ENCODE assay signal across 26 cellular contexts in the genomic region with DNA sequence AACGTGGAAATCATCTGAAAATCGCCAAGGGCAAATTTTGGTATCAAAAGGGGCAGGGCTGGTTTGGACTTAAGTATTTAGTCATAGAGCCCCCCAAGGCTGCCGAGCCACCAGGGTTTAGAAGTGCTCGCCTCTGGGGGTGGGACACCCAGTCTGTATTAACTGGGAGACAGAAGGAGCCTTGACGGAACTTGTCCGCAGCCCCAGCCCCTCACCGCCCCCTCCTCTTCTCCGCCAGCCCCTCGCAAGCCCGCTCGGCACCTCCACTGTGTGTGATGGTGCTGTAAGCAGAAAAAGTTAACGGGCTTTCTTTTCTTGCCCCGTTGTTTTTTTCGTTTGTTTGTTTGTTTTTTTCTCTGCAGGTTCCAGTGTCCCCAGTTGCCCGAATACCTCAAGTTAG.
"Had no signal": no experiment of that assay in that cellular context is flagged by ENCODE, and none has a peak within 500 bp of the region (broad histone marks: within the 10 kb centered on the region; RNA-seq: fewer than 3 reads in every experiment).

No MANE protein-coding gene starts in this region.

- H3K27ac ChIP-seq: heart right ventricle, hepatocyte, lower lobe of right lung, pancreas, psoas muscle, right lobe of liver, tibial nerve, upper lobe of left lung, vagina had no signal

- H3K36me3 Mint-ChIP-seq: naive thymus-derived CD8-positive, alpha-beta T cell; stimulated activated memory B cell treated with anti-CD40 and anti-IgM and Interleukin-4, amounts not matched to agents 10 μg/mL and 1 μg/mL and 100 μg/mL, for 72 hours had no signal

- DNase-seq: heart right ventricle; islet precursor cell; kidney glomerular epithelial cell; left cardiac atrium; lower lobe of right lung; mammary epithelial cell; mesenchymal stem cell; nucleus accumbens; psoas muscle; right lobe of liver; stimulated activated CD4-positive, alpha-beta T cell treated with anti-CD3 and anti-CD28 coated beads, Interleukin-1b, Interleukin-23, amount 100 ng/mL, for 48 hours; stimulated activated CD4-positive, alpha-beta T cell treated with anti-CD3 and anti-CD28 coated beads, Interleukin-2, amount 100 ng/mL, for 48 hours; stimulated activated CD4-positive, alpha-beta T cell treated with anti-CD3 and anti-CD28 coated beads, Interleukin-4, amount 100 ng/mL, for 4 hours; stimulated activated CD8-positive, alpha-beta memory T cell treated with anti-CD3 and anti-CD28 coated beads, Interleukin-4, amount 100 ng/mL, for 48 hours; stimulated activated naive CD4-positive, alpha-beta T cell treated with Interleukin-2 at 50 U/mL for 16 hours; stimulated activated naive CD8-positive, alpha-beta T cell treated with anti-CD3 and anti-CD28 coated beads, Interleukin-15, amount 100 ng/mL, for 72 hours; substantia nigra; upper lobe of left lung had no signal

- H3K4me2 ChIP-seq: hepatocyte, smooth muscle cell had no signal

- H3K27me3 ChIP-seq: heart right ventricle, hepatocyte, pancreas, right lobe of liver, tibial nerve, upper lobe of left lung, vagina had no signal

- H3K9me3 ChIP-seq: heart right ventricle, lower lobe of right lung, pancreas, psoas muscle, right lobe of liver, tibial nerve, upper lobe of left lung, vagina had no signal

- H3K79me2 ChIP-seq: hepatocyte had no signal

- H3K4me1 ChIP-seq: heart right ventricle, lower lobe of right lung, pancreas, psoas muscle, right lobe of liver, tibial nerve, upper lobe of left lung, vagina had no signal

- H3K36me3 ChIP-seq: heart right ventricle had no signal

- H3K4me1 Mint-ChIP-seq: naive thymus-derived CD8-positive, alpha-beta T cell; stimulated activated memory B cell treated with anti-CD40 and anti-IgM and Interleukin-4, amounts not matched to agents 10 μg/mL and 1 μg/mL and 100 μg/mL, for 72 hours; stimulated activated naive CD8-positive, alpha-beta T cell treated with anti-CD3 and anti-CD28 coated beads, Interleukin-15, amount 100 ng/mL, for 72 hours had no signal

- H3K27ac Mint-ChIP-seq: nephron; stimulated activated memory B cell treated with anti-CD40 and anti-IgM and Interleukin-4, amounts not matched to agents 10 μg/mL and 1 μg/mL and 100 μg/mL, for 72 hours had no signal

- H3K4me3 ChIP-seq: heart right ventricle, hepatocyte, lower lobe of right lung, pancreas, psoas muscle, right lobe of liver, smooth muscle cell, tibial nerve, upper lobe of left lung, vagina had no signal

- H3K9me3 Mint-ChIP-seq: naive thymus-derived CD8-positive, alpha-beta T cell; nephron; stimulated activated memory B cell treated with anti-CD40 and anti-IgM and Interleukin-4, amounts not matched to agents 10 μg/mL and 1 μg/mL and 100 μg/mL, for 72 hours; stimulated activated naive CD8-positive, alpha-beta T cell treated with anti-CD3 and anti-CD28 coated beads, Interleukin-15, amount 100 ng/mL, for 72 hours had no signal

- H2AFZ ChIP-seq: hepatocyte had no signal

- H3K4me3 Mint-ChIP-seq: naive thymus-derived CD8-positive, alpha-beta T cell; nephron; stimulated activated memory B cell treated with anti-CD40 and anti-IgM and Interleukin-4, amounts not matched to agents 10 μg/mL and 1 μg/mL and 100 μg/mL, for 72 hours; stimulated activated naive CD8-positive, alpha-beta T cell treated with anti-CD3 and anti-CD28 coated beads, Interleukin-15, amount 100 ng/mL, for 72 hours had no signal
